ENCODE assay signal across 8 cellular contexts in genomic region chr14:34324363-34324795, GRCh38.
DNase-seq lines count a peak whose midpoint lies in the region; ATAC-seq and TF ChIP-seq lines count a peak whose summit lies in the region.

No MANE protein-coding gene starts in this region.

- DNase-seq in AG04450 (ENCODE audit: low read depth, low spot score) (peak; percentile 16), GM06990 (ENCODE audit: extremely low read depth, insufficient read length) (no peak), NCI-H1930 (lab: John Stamatoyannopoulos, UW) (peak; percentile 7 to 14), activated B cell treated with CpG ODN at 0.5 μM for 24 hours (no peak), iPS-NIHi11 (ENCODE audit: low spot score) (peak; percentile 75), transverse colon (peak; percentile 12)
- DNase-seq in effector CD4-positive, alpha-beta T cell, result no peak

- CTCF ChIA-PET in AG04450 (lab: Charles Lee) (interaction anchor here (0.8 to 4.9 kb wide), 18 partner anchors 10 to 531 kb away, joined by 3 to 30 read pairs (median 4); no protein-coding TSS in a partner anchor), activated B cell treated with CpG ODN at 0.5 μM for 24 hours (lab: Charles Lee) (interaction anchor here (1.5 kb wide), 2 partner anchors 13 to 484 kb away, joined by 3 to 5 read pairs; no protein-coding TSS in a partner anchor)

- no peak overlapping the region for H3K4me3 ChIP-seq in AG04450 (ENCODE audit: low read depth, low read length)
- no peak overlapping the region for H3K4me3 ChIP-seq in GM06990 (replicated peaks; ENCODE audit: low read depth, low read length)
- H3K4me3 ChIP-seq in transverse colon, result no peak overlapping the region

- H3K27ac ChIP-seq in AG04450 (ENCODE audit: low read depth, low read length) (no peak overlapping the region), transverse colon (peak overlapping the region; percentile 49 to 72 (median 57))

- no peaks in the 10 kb centered on the region for H3K9me3 Mint-ChIP-seq in activated B cell treated with CpG ODN at 0.5 μM for 24 hours

- 9 to 12% methylated on average over 6 of the region's 6 CpGs for whole genome bisulfite sequencing in transverse colon (ENCODE audit: low coverage in 1 of 2), 2 donors

- no peaks in the 10 kb centered on the region for H3K36me3 Mint-ChIP-seq in activated B cell treated with CpG ODN at 0.5 μM for 24 hours (ENCODE audit: low read depth)

- intact Hi-C loops in activated B cell treated with CpG ODN at 0.5 μM for 24 hours (cut with micrococcal nuclease) (loop anchor here (1.0 kb wide), 1 partner anchor 1748 kb away; no protein-coding TSS in a partner anchor), transverse colon (cut with DNase I; ENCODE audit: low total_unique reads) (no loop called here)

- H3K4me3 Mint-ChIP-seq in activated B cell treated with CpG ODN at 0.5 μM for 24 hours, result no peak overlapping the region

- in situ Hi-C loops in transverse colon (cut with MboI; ENCODE audit: low pct_ligation_motif_present in 1 of 4, low pct_unique_long_range_greater_than_20kb in 1 of 4, low sequenced_read_pairs in 3 of 4), result loop anchor here in 2 of 4 donors (25.0 kb wide), 2 partner anchors 487 to 1762 kb away; no protein-coding TSS in a partner anchor

- no peak for ATAC-seq in activated B cell treated with CpG ODN at 0.5 μM for 24 hours (ENCODE audit: low read depth)
- no peak for ATAC-seq in HG03378 (IDR thresholded peaks at IDR 0.05; ENCODE audit: unreplicated experiment)

- TF ChIP-seq EP300 in transverse colon (IDR thresholded peaks at IDR 0.05; ENCODE audit: low read depth), result no peak

- peaks cover 5% of the 10 kb centered on the region for H3K27me3 Mint-ChIP-seq in activated B cell treated with CpG ODN at 0.5 μM for 24 hours

- no peaks in the 10 kb centered on the region for H3K4me1 Mint-ChIP-seq in activated B cell treated with CpG ODN at 0.5 μM for 24 hours

- H3K36me3 ChIP-seq in GM06990 (ENCODE audit: control insufficient read depth, insufficient read depth, low read length), result no peaks in the 10 kb centered on the region
- H3K36me3 ChIP-seq in transverse colon, result no peaks in the 10 kb centered on the region

- POLR2A ChIA-PET in AG04450 (lab: Yijun Ruan, JAX) (no interaction called here), activated B cell treated with CpG ODN at 0.5 μM for 24 hours (lab: Charles Lee) (no interaction called here)

- H3K27me3 ChIP-seq in AG04450 (ENCODE audit: control insufficient read depth, insufficient read depth, low read length) (peaks cover 3% of the 10 kb centered on the region), GM06990 (replicated peaks; ENCODE audit: control insufficient read depth, insufficient read depth, low read length) (no peaks in the 10 kb centered on the region; the same call in 1 of the 2 replicates), transverse colon (no peaks in the 10 kb centered on the region)

- H3K4me1 ChIP-seq in transverse colon, result peaks cover 0 to 24% (median 14%) of the 10 kb centered on the region in 4 donors

- TF ChIP-seq CTCF in AG04450 (IDR thresholded peaks at IDR 0.05; ENCODE audit: low read depth, low read length) (peak; percentile 72), GM06990 (IDR thresholded peaks at IDR 0.05; ENCODE audit: insufficient read depth, low read length, poor library complexity, severe bottlenecking) (peak; percentile 64), activated B cell treated with CpG ODN at 0.5 μM for 24 hours (IDR thresholded peaks at IDR 0.05) (peak; percentile 87), transverse colon (IDR thresholded peaks at IDR 0.05) (peak; percentile 62 to 73 (median 65))

- H3K27ac Mint-ChIP-seq in activated B cell treated with CpG ODN at 0.5 μM for 24 hours, result no peak overlapping the region

- no peak for TF ChIP-seq POLR2A in transverse colon (IDR thresholded peaks at IDR 0.05)

- H3K9me3 ChIP-seq in AG04450 (ENCODE audit: control insufficient read depth, insufficient read depth, low read length) (no peaks in the 10 kb centered on the region), transverse colon (no peaks in the 10 kb centered on the region)

Comparison
In these comparisons a context has a peak if more than half of its experiments do, and no peak if none do; other contexts are left out.
1. DNase-seq: peak in AG04450 (single experiment), NCI-H1930 (2 of 2), iPS-NIHi11 (single experiment) and transverse colon (single experiment); none in GM06990 (single experiment), activated B cell treated with CpG ODN at 0.5 μM for 24 hours (single experiment) and effector CD4-positive, alpha-beta T cell (single experiment).
2. Peak in every context shown above with its lines, with median percentiles within 50 percentile points of each other: CTCF ChIP-seq.